Comparison of ENCODE assay signal across 8 cellular contexts in the genomic region with DNA sequence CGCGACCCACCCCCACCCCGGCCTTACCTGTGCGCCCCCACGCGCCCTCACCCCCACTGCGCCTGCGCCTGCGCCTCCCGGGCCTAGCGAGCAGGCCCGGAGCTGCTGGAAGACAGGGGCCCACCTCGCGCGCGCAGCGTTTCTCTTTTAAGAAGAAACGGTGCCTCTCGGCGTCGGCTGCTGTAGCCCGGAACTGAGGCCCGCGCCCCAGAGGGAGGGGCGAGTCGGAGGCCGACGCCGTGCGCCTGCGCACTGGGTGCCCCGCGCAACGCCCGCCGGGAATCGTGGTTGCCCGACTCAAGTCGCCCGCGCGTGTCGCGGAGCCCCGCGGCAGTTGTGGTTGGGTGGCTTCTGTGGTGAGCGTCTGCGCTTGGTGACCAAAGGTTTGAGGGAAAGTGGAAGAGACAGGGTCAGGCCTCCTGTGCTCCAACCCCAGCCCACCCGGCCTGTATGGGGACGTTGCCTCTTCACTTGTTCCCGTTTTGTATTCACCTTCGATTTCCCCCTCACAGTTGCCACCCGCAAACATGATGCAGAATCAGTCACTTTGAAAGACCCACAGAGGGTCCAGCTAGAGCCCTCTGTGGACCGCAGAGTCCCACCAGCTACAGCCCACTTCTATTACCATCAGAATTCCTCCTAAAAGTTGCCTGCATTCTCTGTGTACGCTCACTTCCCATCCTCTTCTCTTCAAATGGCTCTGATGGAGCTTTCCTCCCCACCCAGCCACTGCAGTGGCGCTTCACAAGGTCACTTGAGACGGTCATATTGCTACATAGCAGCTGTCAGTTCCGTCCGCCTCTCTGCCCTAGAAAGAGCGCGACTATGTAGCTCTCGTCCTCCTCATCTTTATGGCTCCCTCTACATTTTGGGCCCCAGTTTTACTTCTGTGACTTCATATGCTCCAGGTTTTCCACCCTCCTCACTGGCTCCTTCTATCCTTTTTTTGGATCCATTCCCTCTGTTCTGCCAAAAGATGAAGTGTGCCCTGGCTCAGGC. TPM values are rescaled to one million over a fixed set of nuclear protein-coding genes. Genes with fewer than 3 reads are reported as not detected.
DNase-seq lines count a peak whose midpoint lies in the region; ATAC-seq and TF ChIP-seq lines count a peak whose summit lies in the region.

ZNF692 (minus strand) TSS at position 195 of the 999 bp plus-strand sequence. CDS start 776 bp downstream, outside the sequence.

- no peaks in the 10 kb centered on the region for H3K36me3 ChIP-seq in uterus

- H3K27me3 ChIP-seq in uterus, result no peaks in the 10 kb centered on the region

- peaks cover 0 to 7% of the 10 kb centered on the region in 2 donors for H3K4me1 ChIP-seq in uterus

- no peaks in the 10 kb centered on the region for H3K9me3 ChIP-seq in uterus

- TF ChIP-seq POLR2A in GM18505 (IDR thresholded peaks at IDR 0.05; ENCODE audit: borderline replicate concordance, extremely low read depth, insufficient read depth, insufficient read length), result peak; percentile 95
- peak; percentile 73 to 82 for TF ChIP-seq POLR2A in uterus (IDR thresholded peaks at IDR 0.05)

- TF ChIP-seq CTCF in uterus (IDR thresholded peaks at IDR 0.05), result peak in 1 of 4 experiments; percentile 36

- peak; percentile 38 to 82 for DNase-seq in NCI-H187 (lab: John Stamatoyannopoulos, UW)
- peak; percentile 92 to 99 (median 96) for DNase-seq in T-helper 2 cell
- DNase-seq in left ventricle myocardium superior, result peak; percentile 99
- peak; percentile 97 for DNase-seq in putamen (ENCODE audit: low spot score)
- DNase-seq in uterus, result peak; percentile 95 to 97

- H3K4me3 ChIP-seq in uterus, result peak within 1 kb of the TSS; percentile 60 to 73

- peak; percentile 78 for ATAC-seq in GM18505 (IDR thresholded peaks at IDR 0.05; ENCODE audit: unreplicated experiment)
- ATAC-seq in HG02970 (IDR thresholded peaks at IDR 0.05; ENCODE audit: low FRiP score, unreplicated experiment), result peak; percentile 91
- peak; percentile 93 for ATAC-seq in left ventricle myocardium superior

- H3K27ac ChIP-seq in angular gyrus (ENCODE audit: low read depth, low read length) (peak within 1 kb of the TSS; percentile 94), uterus (peak within 1 kb of the TSS; percentile 92 to 95)

- intact Hi-C loops in left ventricle myocardium superior (cut with micrococcal nuclease), result no loop called here
- intact Hi-C loops in uterus (cut with DNase I; ENCODE audit: low total_unique reads), result loop anchor here (2.0 kb wide), 1 partner anchor 20 kb away; the partner anchor contains the start of gene ZNF672

RNA-seq across cellular contexts. Expression of gene ZNF692, which starts in this region (rescaled TPM):
- 27.1 TPM for total RNA-seq in left ventricle myocardium superior
- 10 to 100 TPM; 21.2 to 43.5 (median 29.2) TPM for total RNA-seq in uterus

Comparison
In these comparisons a context has a peak if more than half of its experiments do, and no peak if none do; other contexts are left out.
1. Peak in every context shown above with its lines: DNase-seq, ATAC-seq, H3K4me3 ChIP-seq and H3K27ac ChIP-seq.